Comparison of ENCODE assay signal across 31 cellular contexts in genomic region chr20:51837436-51837835, GRCh38. TPM values are rescaled to one million over a fixed set of nuclear protein-coding genes. Genes with fewer than 3 reads are reported as not detected.
"Had no signal": no experiment of that assay in that cellular context is flagged by ENCODE, and none has a peak within 500 bp of the region (broad histone marks: within the 10 kb centered on the region; RNA-seq: fewer than 3 reads in every experiment).

No MANE protein-coding gene starts in this region.

- H3K4me3 Mint-ChIP-seq: activated B cell treated with CpG ODN at 0.5 μM for 24 hours; activated CD8-positive, alpha-beta T cell treated with anti-CD3 and anti-CD28 coated beads for 36 hours; activated naive CD4-positive, alpha-beta T cell treated with anti-CD3 and anti-CD28 coated beads for 36 hours; activated naive CD4-positive, alpha-beta T cell treated with anti-CD3 and anti-CD28 coated beads, Interleukin-2, amount 50 U/mL, for 24 hours; activated naive CD8-positive, alpha-beta T cell treated with anti-CD3 and anti-CD28 coated beads for 36 hours; activated naive CD8-positive, alpha-beta T cell treated with anti-CD3 and anti-CD28 coated beads, Interleukin-2, amount 50 U/mL, for 24 hours; activated T-helper 1 cell treated with anti-CD3 and anti-CD28 coated beads, Interleukin-12 subunit alpha, Interleukin-12 subunit beta, Interleukin-2, Interleukin-4 antibody, amounts not matched to agents 30 ng/mL and 10 ng/mL and 1 ng/mL, durations not matched to agents 14 hours and 24 hours and 36 hours; T-helper 17 cell; T-helper 2 cell treated with Interferon-gamma antibody and Interleukin-4, amounts not matched to agents 5 μg/mL and 100 μg/mL, for 36 hours had no signal

- H3K4me3 ChIP-seq: adrenal gland, body of pancreas, esophagus squamous epithelium, gastroesophageal sphincter had no signal

- H3K4me1 Mint-ChIP-seq: activated B cell treated with CpG ODN at 0.5 μM for 24 hours; activated naive CD4-positive, alpha-beta T cell treated with anti-CD3 and anti-CD28 coated beads, Interleukin-2, amount 50 U/mL, for 24 hours; activated naive CD8-positive, alpha-beta T cell treated with anti-CD3 and anti-CD28 coated beads for 36 hours; activated naive CD8-positive, alpha-beta T cell treated with anti-CD3 and anti-CD28 coated beads, Interleukin-2, amount 50 U/mL, for 24 hours; T-helper 17 cell had no signal

- DNase-seq: activated B cell treated with CpG ODN at 0.5 μM for 24 hours; activated CD4-positive, alpha-beta T cell treated with anti-CD3 and anti-CD28 coated beads for 48 hours; activated CD4-positive, alpha-beta T cell treated with anti-CD3 and anti-CD28 coated beads, Interleukin-2, amount 50 U/mL, for 1 hour; activated CD4-positive, alpha-beta T cell treated with anti-CD3 and anti-CD28 coated beads, Interleukin-2, amount 50 U/mL, for 48 hours; activated CD8-positive, alpha-beta memory T cell treated with anti-CD3 and anti-CD28 coated beads for 24 hours; activated CD8-positive, alpha-beta T cell treated with anti-CD3 and anti-CD28 coated beads for 36 hours; activated effector memory CD4-positive, alpha-beta T cell treated with anti-CD3 and anti-CD28 coated beads, Interleukin-2, amount 50 U/mL, for 16 hours; activated naive CD4-positive, alpha-beta T cell treated with anti-CD3 and anti-CD28 coated beads for 36 hours; activated naive CD8-positive, alpha-beta T cell treated with anti-CD3 and anti-CD28 coated beads for 36 hours; activated naive CD8-positive, alpha-beta T cell treated with anti-CD3 and anti-CD28 coated beads, Interleukin-2, amount 50 U/mL, for 24 hours; activated T-cell treated with anti-CD3 and anti-CD28 coated beads, Interleukin-2, amount 50 U/mL, for 48 hours; adrenal gland; amygdala; aorta; body of pancreas; caudate nucleus; cortex of kidney; dermis blood vessel endothelial cell; effector CD8-positive, alpha-beta T cell; esophagus squamous epithelium; foreskin melanocyte; T-helper 1 cell; T-helper 17 cell; T1000; WERI-Rb-1 had no signal

- H3K27ac Mint-ChIP-seq: activated B cell treated with CpG ODN at 0.5 μM for 24 hours; activated CD8-positive, alpha-beta T cell treated with anti-CD3 and anti-CD28 coated beads for 36 hours; activated naive CD4-positive, alpha-beta T cell treated with anti-CD3 and anti-CD28 coated beads for 36 hours; activated naive CD4-positive, alpha-beta T cell treated with anti-CD3 and anti-CD28 coated beads, Interleukin-2, amount 50 U/mL, for 24 hours; activated naive CD8-positive, alpha-beta T cell treated with anti-CD3 and anti-CD28 coated beads for 36 hours; activated naive CD8-positive, alpha-beta T cell treated with anti-CD3 and anti-CD28 coated beads, Interleukin-2, amount 50 U/mL, for 24 hours; activated T-helper 1 cell treated with anti-CD3 and anti-CD28 coated beads, Interleukin-12 subunit alpha, Interleukin-12 subunit beta, Interleukin-2, Interleukin-4 antibody, amounts not matched to agents 30 ng/mL and 10 ng/mL and 1 ng/mL, durations not matched to agents 14 hours and 24 hours and 36 hours; activated T-helper 2 cell treated with anti-CD3 and anti-CD28 coated beads, Interferon-gamma antibody, Interleukin-2, Interleukin-4, amounts not matched to agents 10 μg/mL and 5 μg/mL and 100 μg/mL, durations not matched to agents 14 hours and 24 hours and 36 hours; T-helper 17 cell; T-helper 2 cell treated with Interferon-gamma antibody and Interleukin-4, amounts not matched to agents 5 μg/mL and 100 μg/mL, for 36 hours had no signal

- H3K27me3 ChIP-seq: adrenal gland, body of pancreas had no signal

- H3K9me3 ChIP-seq: adrenal gland, body of pancreas, esophagus squamous epithelium, gastroesophageal sphincter had no signal

- H3K27ac ChIP-seq: adrenal gland, body of pancreas, epithelial cell of prostate, esophagus squamous epithelium, gastroesophageal sphincter, WERI-Rb-1 had no signal

- H3K27me3 Mint-ChIP-seq: activated CD8-positive, alpha-beta T cell treated with anti-CD3 and anti-CD28 coated beads for 36 hours had no signal

- H3K4me1 ChIP-seq: adrenal gland, body of pancreas, esophagus squamous epithelium, gastroesophageal sphincter had no signal

- H3K36me3 ChIP-seq: adrenal gland, esophagus squamous epithelium, gastroesophageal sphincter, WERI-Rb-1 had no signal

- H3K36me3 Mint-ChIP-seq: activated naive CD4-positive, alpha-beta T cell treated with anti-CD3 and anti-CD28 coated beads, Interleukin-2, amount 50 U/mL, for 24 hours; activated naive CD8-positive, alpha-beta T cell treated with anti-CD3 and anti-CD28 coated beads for 36 hours had no signal

- H3K9me3 Mint-ChIP-seq: activated B cell treated with CpG ODN at 0.5 μM for 24 hours; activated CD8-positive, alpha-beta T cell treated with anti-CD3 and anti-CD28 coated beads for 36 hours; activated naive CD4-positive, alpha-beta T cell treated with anti-CD3 and anti-CD28 coated beads for 36 hours; activated naive CD4-positive, alpha-beta T cell treated with anti-CD3 and anti-CD28 coated beads, Interleukin-2, amount 50 U/mL, for 24 hours; activated naive CD8-positive, alpha-beta T cell treated with anti-CD3 and anti-CD28 coated beads for 36 hours; activated naive CD8-positive, alpha-beta T cell treated with anti-CD3 and anti-CD28 coated beads, Interleukin-2, amount 50 U/mL, for 24 hours; activated T-helper 1 cell treated with anti-CD3 and anti-CD28 coated beads, Interleukin-12 subunit alpha, Interleukin-12 subunit beta, Interleukin-2, Interleukin-4 antibody, amounts not matched to agents 30 ng/mL and 10 ng/mL and 1 ng/mL, durations not matched to agents 14 hours and 24 hours and 36 hours; activated T-helper 2 cell treated with anti-CD3 and anti-CD28 coated beads, Interferon-gamma antibody, Interleukin-2, Interleukin-4, amounts not matched to agents 10 μg/mL and 5 μg/mL and 100 μg/mL, durations not matched to agents 14 hours and 24 hours and 36 hours; T-helper 2 cell treated with Interferon-gamma antibody and Interleukin-4, amounts not matched to agents 5 μg/mL and 100 μg/mL, for 36 hours had no signal

RNA-seq across cellular contexts. Expression of gene SALL4, which starts 35.1 kb away (rescaled TPM):
- total RNA-seq: activated B cell treated with CpG ODN at 0.5 μM for 24 hours; activated naive CD4-positive, alpha-beta T cell treated with anti-CD3 and anti-CD28 coated beads for 36 hours; gastroesophageal sphincter had no signal
